In genomic region chr16:15963307-15963910, GRCh38 we compare ENCODE assay signal across 16 cellular contexts. TPM values are rescaled to one million over a fixed set of nuclear protein-coding genes. Genes with fewer than 3 reads are reported as not detected.
DNase-seq lines count a peak whose midpoint lies in the region; ATAC-seq and TF ChIP-seq lines count a peak whose summit lies in the region.
"Had no signal": no experiment of that assay in that cellular context is flagged by ENCODE, and none has a peak within 500 bp of the region (broad histone marks: within the 10 kb centered on the region; RNA-seq: fewer than 3 reads in every experiment).

No MANE protein-coding gene starts in this region.

- no peak overlapping the region for H2AFZ ChIP-seq in HCT116 (ENCODE audit: low read depth, low read length, poor library complexity, severe bottlenecking)
- H2AFZ ChIP-seq: neural progenitor cell had no signal

- H2BK15ac ChIP-seq in mesendoderm (replicated peaks; ENCODE audit: low read depth): no peak overlapping the region

- TF ChIP-seq POLR2A in HCT116 (IDR thresholded peaks at IDR 0.05; ENCODE audit: borderline replicate concordance, extremely low read depth, insufficient read depth, insufficient read length): no peak

- H3K4me1 ChIP-seq in HCT116 (ENCODE audit: control insufficient read depth in 1 of 2, insufficient read depth in 2 of 2, low read length in 2 of 2): peaks cover 54 to 90% of the 10 kb centered on the region in 2 experiments
- H3K4me1 ChIP-seq in mesendoderm (ENCODE audit: control insufficient read depth, low read depth, low read length): peaks cover 15% of the 10 kb centered on the region

- no peak overlapping the region for H4K8ac ChIP-seq in mesendoderm (ENCODE audit: low read depth, low read length)

- ATAC-seq in HCT116: no peak

- H3K23ac ChIP-seq in mesendoderm (ENCODE audit: low read length): no peak overlapping the region

- peaks cover 0 to 14% of the 10 kb centered on the region in 2 experiments; a peak in 2 of 4 replicates for H3K36me3 ChIP-seq in HCT116 (ENCODE audit: control insufficient read depth in 1 of 2, insufficient read depth in 2 of 2, low read length in 2 of 2)
- H3K36me3 ChIP-seq in mesendoderm (ENCODE audit: control insufficient read depth, insufficient read depth, low read length): no peaks in the 10 kb centered on the region
- H3K36me3 ChIP-seq: neural progenitor cell had no signal

- peaks cover 52% of the 10 kb centered on the region for H3K36me3 Mint-ChIP-seq in T-helper 2 cell treated with Interferon-gamma antibody and Interleukin-4, amounts not matched to agents 5 μg/mL and 100 μg/mL, for 36 hours (ENCODE audit: low read depth)
- peaks cover 89% of the 10 kb centered on the region for H3K36me3 Mint-ChIP-seq in activated T-helper 2 cell treated with anti-CD3 and anti-CD28 coated beads, Interferon-gamma antibody, Interleukin-2, Interleukin-4, amounts not matched to agents 10 μg/mL and 5 μg/mL and 100 μg/mL, durations not matched to agents 14 hours and 24 hours and 36 hours (ENCODE audit: low read depth)

- H3K4me2 ChIP-seq in HCT116 (ENCODE audit: low read length) (peak overlapping the region; percentile 49), mesendoderm (ENCODE audit: low read length) (no peak overlapping the region)
- H3K4me2 ChIP-seq: neural progenitor cell had no signal

- no peak overlapping the region for H2AK5ac ChIP-seq in mesendoderm (ENCODE audit: low read length)

- no peak overlapping the region for H2BK120ac ChIP-seq in mesendoderm (ENCODE audit: low read depth, low read length)

- POLR2A ChIA-PET in HCT116 (lab: Charles Lee): no interaction called here

- no peak overlapping the region for H4K5ac ChIP-seq in mesendoderm (ENCODE audit: low read length)

- peak overlapping the region; percentile 64 for H3K4me3 Mint-ChIP-seq in T-helper 2 cell treated with Interferon-gamma antibody and Interleukin-4, amounts not matched to agents 5 μg/mL and 100 μg/mL, for 36 hours
- peak overlapping the region; percentile 73 for H3K4me3 Mint-ChIP-seq in activated T-helper 2 cell treated with anti-CD3 and anti-CD28 coated beads, Interferon-gamma antibody, Interleukin-2, Interleukin-4, amounts not matched to agents 10 μg/mL and 5 μg/mL and 100 μg/mL, durations not matched to agents 14 hours and 24 hours and 36 hours (ENCODE audit: low read depth)
- H3K4me3 Mint-ChIP-seq: neural progenitor cell had no signal

- no CpG with 5 or more reads among the region's 5 CpGs for WGBS in mesendoderm (ENCODE audit: extremely low coverage, insufficient coverage, low lambda C conversion rate)

- peaks cover 18% of the 10 kb centered on the region for H3K79me1 ChIP-seq in mesendoderm (ENCODE audit: low read length)

- H3K79me2 ChIP-seq in HCT116 (ENCODE audit: insufficient read depth, low read length): peaks cover 95% of the 10 kb centered on the region
- H3K79me2 ChIP-seq in mesendoderm (ENCODE audit: control insufficient read depth, insufficient read depth, low read length): peaks cover 62% of the 10 kb centered on the region

- peak overlapping the region; percentile 75 for H3K27ac ChIP-seq in HCT116 (ENCODE audit: low read depth, low read length)
- H3K27ac ChIP-seq in mesendoderm (ENCODE audit: low read depth, low read length): no peak overlapping the region
- H3K27ac ChIP-seq: neural progenitor cell, SJSA1 had no signal

- no peak for DNase-seq in T-helper 2 cell treated with Interferon-gamma antibody and Interleukin-4, amounts not matched to agents 5 μg/mL and 100 μg/mL, for 36 hours (ENCODE audit: low spot score)
- DNase-seq in T-helper 2 cell (no peak), HCT116 (ENCODE audit: low read depth, low spot score) (no peak), mesendoderm (peak; percentile 29), foreskin fibroblast (no peak), SK-N-DZ (ENCODE audit: low spot score) (no peak), NCI-H1436 (lab: John Stamatoyannopoulos, UW) (no peak)
- no peak for DNase-seq in activated T-helper 2 cell treated with anti-CD3 and anti-CD28 coated beads, Interferon-gamma antibody, Interleukin-2, Interleukin-4, amounts not matched to agents 10 μg/mL and 5 μg/mL and 100 μg/mL, durations not matched to agents 14 hours and 24 hours and 36 hours (ENCODE audit: low spot score)
- DNase-seq: 8988T; activated CD8-positive, alpha-beta memory T cell treated with anti-CD3 and anti-CD28 coated beads for 24 hours; caudate nucleus; H7; NCI-H1694; retina had no signal

- RAD21 ChIA-PET in HCT116 (lab: Charles Lee; ENCODE audit: low non-redundant PET in 1 of 2, low total read pairs in 2 of 2, uncharacterized antibody in 2 of 2, unreplicated experiment in 2 of 2): no interaction called here

- H3K9me3 ChIP-seq in HCT116 (ENCODE audit: control insufficient read depth in 1 of 2, insufficient read depth in 1 of 2, low read depth in 1 of 2, low read length in 2 of 2): no peaks in the 10 kb centered on the region
- H3K9me3 ChIP-seq: SJSA1 had no signal

- intact Hi-C loops in HCT116 (cut with micrococcal nuclease): no loop called here
- intact Hi-C loops in activated T-helper 2 cell treated with anti-CD3 and anti-CD28 coated beads, Interferon-gamma antibody, Interleukin-2, Interleukin-4, amounts not matched to agents 10 μg/mL and 5 μg/mL and 100 μg/mL, durations not matched to agents 14 hours and 24 hours and 36 hours (cut with micrococcal nuclease): no loop called here

- peaks cover 3% of the 10 kb centered on the region; the same call in 1 of the 2 replicates for H4K20me1 ChIP-seq in HCT116 (ENCODE audit: insufficient read depth)

- no peak overlapping the region for H3K18ac ChIP-seq in mesendoderm (ENCODE audit: low read length)

- H3K4me1 Mint-ChIP-seq in T-helper 2 cell treated with Interferon-gamma antibody and Interleukin-4, amounts not matched to agents 5 μg/mL and 100 μg/mL, for 36 hours (ENCODE audit: low read depth): peaks cover 60% of the 10 kb centered on the region
- peaks cover 64% of the 10 kb centered on the region for H3K4me1 Mint-ChIP-seq in activated T-helper 2 cell treated with anti-CD3 and anti-CD28 coated beads, Interferon-gamma antibody, Interleukin-2, Interleukin-4, amounts not matched to agents 10 μg/mL and 5 μg/mL and 100 μg/mL, durations not matched to agents 14 hours and 24 hours and 36 hours (ENCODE audit: low read depth)

- no peak for TF ChIP-seq CTCF in HCT116 (IDR thresholded peaks at IDR 0.05 in 2 of 3, conservative IDR thresholded peaks at IDR 0.05 in 1 of 3; ENCODE audit: borderline replicate concordance in 1 of 3, insufficient read depth in 1 of 3, low read depth in 2 of 3, low read length in 2 of 3)
- TF ChIP-seq CTCF in foreskin fibroblast (IDR thresholded peaks at IDR 0.05; ENCODE audit: low read depth, low read length): no peak

- no peak overlapping the region for H3K56ac ChIP-seq in mesendoderm (ENCODE audit: low read length)

- H2BK5ac ChIP-seq in mesendoderm (ENCODE audit: low read length): no peak overlapping the region

- H3K9me3 Mint-ChIP-seq in T-helper 2 cell treated with Interferon-gamma antibody and Interleukin-4, amounts not matched to agents 5 μg/mL and 100 μg/mL, for 36 hours: peaks cover 26% of the 10 kb centered on the region
- peaks cover 28% of the 10 kb centered on the region for H3K9me3 Mint-ChIP-seq in activated T-helper 2 cell treated with anti-CD3 and anti-CD28 coated beads, Interferon-gamma antibody, Interleukin-2, Interleukin-4, amounts not matched to agents 10 μg/mL and 5 μg/mL and 100 μg/mL, durations not matched to agents 14 hours and 24 hours and 36 hours

- H3K4ac ChIP-seq in mesendoderm (ENCODE audit: low read depth, low read length): no peak overlapping the region

- H3K27me3 ChIP-seq in HCT116 (ENCODE audit: insufficient read depth, low read length): no peaks in the 10 kb centered on the region
- H3K27me3 ChIP-seq in mesendoderm (ENCODE audit: insufficient read depth, low read length, poor library complexity): no peaks in the 10 kb centered on the region
- H3K27me3 ChIP-seq: neural progenitor cell, SJSA1 had no signal

- H3K27ac Mint-ChIP-seq in T-helper 2 cell treated with Interferon-gamma antibody and Interleukin-4, amounts not matched to agents 5 μg/mL and 100 μg/mL, for 36 hours: peak overlapping the region; percentile 97
- peak overlapping the region; percentile 98 for H3K27ac Mint-ChIP-seq in activated T-helper 2 cell treated with anti-CD3 and anti-CD28 coated beads, Interferon-gamma antibody, Interleukin-2, Interleukin-4, amounts not matched to agents 10 μg/mL and 5 μg/mL and 100 μg/mL, durations not matched to agents 14 hours and 24 hours and 36 hours
- H3K27ac Mint-ChIP-seq: neural progenitor cell had no signal

- no peaks in the 10 kb centered on the region for H3K9me2 ChIP-seq in HCT116 (ENCODE audit: insufficient read depth)

- CTCF ChIA-PET in HCT116 (lab: Charles Lee): no interaction called here

- H3K4me3 ChIP-seq in HCT116 (replicated peaks in 1 of 2; ENCODE audit: low read depth in 1 of 2, low read length in 2 of 2) (no peak overlapping the region), mesendoderm (ENCODE audit: low read length) (no peak overlapping the region), foreskin fibroblast (ENCODE audit: low read depth in 1 of 2, low read length in 2 of 2) (no peak overlapping the region)
- H3K4me3 ChIP-seq: neural progenitor cell, SJSA1 had no signal

- TF ChIP-seq RAD21 in HCT116 (IDR thresholded peaks at IDR 0.05; ENCODE audit: low read depth): no peak

- H3K27me3 Mint-ChIP-seq in T-helper 2 cell treated with Interferon-gamma antibody and Interleukin-4, amounts not matched to agents 5 μg/mL and 100 μg/mL, for 36 hours (ENCODE audit: low read depth): no peaks in the 10 kb centered on the region
- H3K27me3 Mint-ChIP-seq in activated T-helper 2 cell treated with anti-CD3 and anti-CD28 coated beads, Interferon-gamma antibody, Interleukin-2, Interleukin-4, amounts not matched to agents 10 μg/mL and 5 μg/mL and 100 μg/mL, durations not matched to agents 14 hours and 24 hours and 36 hours (ENCODE audit: low read depth): no peaks in the 10 kb centered on the region

- BruUV-seq in HCT116 (replicated peaks; lab: Mats Ljungman, UMichigan): no TSS peak

- H3K9ac ChIP-seq in HCT116 (ENCODE audit: low read length): peak overlapping the region; percentile 16; the same call in 1 of the 2 replicates
- no peak overlapping the region for H3K9ac ChIP-seq in mesendoderm (ENCODE audit: low read length)
- H3K9ac ChIP-seq: neural progenitor cell had no signal

TF ChIP-seq in HCT116, 20 proteins besides CTCF, POLR2A, EP300 and RAD21 (continues in another document):
- TF ChIP-seq CBX3 (IDR thresholded peaks at IDR 0.05; ENCODE audit: low read depth) (peak; percentile 21; the same call in 1 of the 2 replicates), ZNF274 (IDR thresholded peaks at IDR 0.05; ENCODE audit: low read depth, low read length) (no peak)

RNA-seq across cellular contexts. Expression of gene ABCC1, which starts 14.0 kb away (rescaled TPM):
- 61.9 TPM for total RNA-seq in HCT116 (2021; ENCODE audit: unreplicated experiment)
- polyA plus RNA-seq in HCT116 (2012): 47.3 and 48.1 TPM in 2 replicates
- 95.7 and 99.4 TPM in 2 replicates for total RNA-seq in activated T-helper 2 cell treated with anti-CD3 and anti-CD28 coated beads, Interferon-gamma antibody, Interleukin-2, Interleukin-4, amounts not matched to agents 10 μg/mL and 5 μg/mL and 100 μg/mL, durations not matched to agents 14 hours and 24 hours and 36 hours
- 22.5 TPM for polyA plus RNA-seq in mesendoderm (2013, experiment 1 of 2)
- polyA plus RNA-seq in mesendoderm (2013, experiment 2 of 2): 22.3 TPM
- polyA plus RNA-seq in SK-N-DZ (2014; cell fraction: cytosol; rRNA removed): 17.3 and 21.3 TPM in 2 replicates
- 12.6 and 19.8 TPM in 2 replicates for polyA plus RNA-seq in SK-N-DZ (2014; cell fraction: nucleus; rRNA removed)
